Comparison of ENCODE assay signal across 1 cellular context in the genomic region with DNA sequence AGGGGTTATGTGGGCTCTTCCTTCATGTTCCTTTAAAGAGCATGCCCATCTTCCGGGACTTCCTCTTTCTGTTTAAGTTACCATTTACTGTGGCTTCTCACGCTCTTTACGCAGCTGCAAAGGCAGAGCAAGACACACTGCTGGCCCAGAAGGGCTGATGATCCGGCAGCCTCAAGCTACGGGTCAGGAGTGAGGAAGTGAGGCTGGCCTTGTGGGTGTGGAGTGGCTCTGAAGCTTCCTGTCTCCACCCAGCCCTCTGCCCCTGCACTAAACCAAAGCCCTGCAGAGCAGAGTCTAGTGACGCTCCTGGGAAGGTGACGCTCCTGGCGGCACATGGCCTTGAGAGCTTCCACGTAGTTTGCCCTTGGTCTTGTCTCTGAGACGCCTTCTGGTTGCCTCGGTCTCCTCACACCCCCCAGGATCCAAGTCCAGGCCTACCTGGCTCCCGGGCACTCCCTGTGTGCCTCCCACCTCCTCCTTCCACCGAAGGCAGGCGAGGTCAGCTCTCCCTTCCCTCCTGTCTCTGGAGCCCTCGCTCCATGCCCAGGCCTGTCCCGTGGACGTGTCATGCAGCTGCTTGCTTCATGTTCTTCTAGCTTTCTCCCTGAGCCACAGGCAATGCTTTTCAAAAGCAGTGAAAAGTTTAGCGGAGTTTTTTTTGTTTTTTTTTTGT.
TF ChIP-seq lines count a peak whose summit lies in the region.

No MANE protein-coding gene starts in this region.

TF ChIP-seq in WTC11, 78 proteins besides CTCF, POLR2A, EP300 and RAD21 (continued from another document):
- TF ChIP-seq, protein P1, sequence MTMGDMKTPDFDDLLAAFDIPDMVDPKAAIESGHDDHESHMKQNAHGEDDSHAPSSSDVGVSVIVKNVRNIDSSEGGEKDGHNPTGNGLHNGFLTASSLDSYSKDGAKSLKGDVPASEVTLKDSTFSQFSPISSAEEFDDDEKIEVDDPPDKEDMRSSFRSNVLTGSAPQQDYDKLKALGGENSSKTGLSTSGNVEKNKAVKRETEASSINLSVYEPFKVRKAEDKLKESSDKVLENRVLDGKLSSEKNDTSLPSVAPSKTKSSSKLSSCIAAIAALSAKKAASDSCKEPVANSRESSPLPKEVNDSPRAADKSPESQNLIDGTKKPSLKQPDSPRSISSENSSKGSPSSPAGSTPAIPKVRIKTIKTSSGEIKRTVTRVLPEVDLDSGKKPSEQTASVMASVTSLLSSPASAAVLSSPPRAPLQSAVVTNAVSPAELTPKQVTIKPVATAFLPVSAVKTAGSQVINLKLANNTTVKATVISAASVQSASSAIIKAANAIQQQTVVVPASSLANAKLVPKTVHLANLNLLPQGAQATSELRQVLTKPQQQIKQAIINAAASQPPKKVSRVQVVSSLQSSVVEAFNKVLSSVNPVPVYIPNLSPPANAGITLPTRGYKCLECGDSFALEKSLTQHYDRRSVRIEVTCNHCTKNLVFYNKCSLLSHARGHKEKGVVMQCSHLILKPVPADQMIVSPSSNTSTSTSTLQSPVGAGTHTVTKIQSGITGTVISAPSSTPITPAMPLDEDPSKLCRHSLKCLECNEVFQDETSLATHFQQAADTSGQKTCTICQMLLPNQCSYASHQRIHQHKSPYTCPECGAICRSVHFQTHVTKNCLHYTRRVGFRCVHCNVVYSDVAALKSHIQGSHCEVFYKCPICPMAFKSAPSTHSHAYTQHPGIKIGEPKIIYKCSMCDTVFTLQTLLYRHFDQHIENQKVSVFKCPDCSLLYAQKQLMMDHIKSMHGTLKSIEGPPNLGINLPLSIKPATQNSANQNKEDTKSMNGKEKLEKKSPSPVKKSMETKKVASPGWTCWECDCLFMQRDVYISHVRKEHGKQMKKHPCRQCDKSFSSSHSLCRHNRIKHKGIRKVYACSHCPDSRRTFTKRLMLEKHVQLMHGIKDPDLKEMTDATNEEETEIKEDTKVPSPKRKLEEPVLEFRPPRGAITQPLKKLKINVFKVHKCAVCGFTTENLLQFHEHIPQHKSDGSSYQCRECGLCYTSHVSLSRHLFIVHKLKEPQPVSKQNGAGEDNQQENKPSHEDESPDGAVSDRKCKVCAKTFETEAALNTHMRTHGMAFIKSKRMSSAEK (CRISPR knock-in tag; IDR thresholded peaks at IDR 0.05; ENCODE audit: borderline replicate concordance), result no peak
- TF ChIP-seq FOXJ3 (CRISPR knock-in tag; IDR thresholded peaks at IDR 0.05; ENCODE audit: borderline replicate concordance) (no peak), TEAD1 (CRISPR knock-in tag; IDR thresholded peaks at IDR 0.05) (no peak), PRRX2 (CRISPR knock-in tag; IDR thresholded peaks at IDR 0.05) (no peak), IRF2 (CRISPR knock-in tag; IDR thresholded peaks at IDR 0.05; ENCODE audit: borderline replicate concordance, low read depth) (no peak), ATF1 (CRISPR knock-in tag; IDR thresholded peaks at IDR 0.05) (no peak)
